In genomic region chr2:175167792-175168563, GRCh38 we compare ENCODE assay signal across 8 cellular contexts. TPM values are rescaled to one million over a fixed set of nuclear protein-coding genes. Genes with fewer than 3 reads are reported as not detected.
DNase-seq lines count a peak whose midpoint lies in the region; ATAC-seq, FAIRE-seq and TF ChIP-seq lines count a peak whose summit lies in the region.

TSS of gene ATF2 (minus strand) at chr2:175168203. CDS start at chr2:175136443, 31,760 bp downstream.

- H3K4me3 ChIP-seq in OCI-LY7 (ENCODE audit: low read depth, low read length, poor library complexity, severe bottlenecking): peak within 1 kb of the TSS; percentile 99

- peak within 1 kb of the TSS; percentile 91 for H2AFZ ChIP-seq in OCI-LY7 (ENCODE audit: low read length)

- H3K9me2 ChIP-seq in OCI-LY7 (ENCODE audit: insufficient read depth, low read length): no peaks in the 10 kb centered on the region

- no TSS peak for BruUV-seq in OCI-LY7 (replicated peaks; lab: Mats Ljungman, UMichigan)

- CTCF ChIA-PET in OCI-LY7 (lab: Charles Lee; ENCODE audit: unreplicated experiment): interaction anchor here (1.6 kb wide), 1 partner anchor 11 kb away, joined by 5 read pairs; no protein-coding TSS in a partner anchor

- DNase-seq in D721Med (ENCODE audit: insufficient read length, low spot score) (peak; percentile 38), HuH-7.5 (ENCODE audit: low spot score) (peak; percentile 75), OCI-LY7 (ENCODE audit: low spot score) (peak; percentile 99), activated T-cell treated with anti-CD3 and anti-CD28 coated beads for 1 hour (ENCODE audit: low read depth) (peak; percentile 93), endothelial cell (ENCODE audit: low spot score) (peak; percentile 96), mesothelial cell of epicardium (ENCODE audit: low spot score in 2 of 2, unreplicated experiment in 2 of 2) (peak; percentile 95 to 98)
- peak; percentile 96 to 98 for DNase-seq in stimulated activated CD8-positive, alpha-beta memory T cell treated with anti-CD3 and anti-CD28 coated beads, Interleukin-15, amount 100 ng/mL, for 48 hours (ENCODE audit: low read depth in 2 of 2)

- H3K4me2 ChIP-seq in OCI-LY7 (ENCODE audit: low read length): peak within 1 kb of the TSS; percentile 81

- POLR2A ChIA-PET in OCI-LY7 (lab: Charles Lee): interaction anchor here (0.6 to 2.3 kb wide), 6 partner anchors 10 to 153 kb away, joined by 4 to 38 read pairs (median 11); no protein-coding TSS in a partner anchor

- no peak for TF ChIP-seq CTCF in D721Med (IDR thresholded peaks at IDR 0.05; ENCODE audit: insufficient read depth, missing control alignments)
- no peak for TF ChIP-seq CTCF in OCI-LY7 (conservative IDR thresholded peaks at IDR 0.05; ENCODE audit: low read length)
- TF ChIP-seq CTCF in endothelial cell (IDR thresholded peaks at IDR 0.05; ENCODE audit: unreplicated experiment): no peak
- TF ChIP-seq CTCF in mesothelial cell of epicardium (IDR thresholded peaks at IDR 0.05; ENCODE audit: unreplicated experiment): no peak

- H3K36me3 Mint-ChIP-seq in endothelial cell (ENCODE audit: low read depth, unreplicated experiment) (no peaks in the 10 kb centered on the region), mesothelial cell of epicardium (no peaks in the 10 kb centered on the region)

- H3K4me3 Mint-ChIP-seq in endothelial cell (ENCODE audit: unreplicated experiment): peak within 1 kb of the TSS; percentile 100
- H3K4me3 Mint-ChIP-seq in mesothelial cell of epicardium: peak within 1 kb of the TSS; percentile 100

- ATAC-seq in GM21526 (IDR thresholded peaks at IDR 0.05; ENCODE audit: low FRiP score, unreplicated experiment): peak; percentile 96

- intact Hi-C loops in OCI-LY7 (cut with micrococcal nuclease; ENCODE audit: unreplicated experiment): loop anchor here (1.0 to 5.0 kb wide), 2 partner anchors 13 to 56 kb away; partner anchors contain the start of gene ATP5MC3

- H3K4me1 Mint-ChIP-seq in endothelial cell (ENCODE audit: unreplicated experiment) (peaks cover 2% of the 10 kb centered on the region), mesothelial cell of epicardium (peaks cover 29% of the 10 kb centered on the region)

- peaks cover 28% of the 10 kb centered on the region for H3K36me3 ChIP-seq in OCI-LY7 (ENCODE audit: insufficient read depth, low read length)

- H3K27ac ChIP-seq in OCI-LY7 (ENCODE audit: low read depth, low read length, poor library complexity, severe bottlenecking): peak within 1 kb of the TSS; percentile 68

- H3K9me3 Mint-ChIP-seq in endothelial cell (ENCODE audit: unreplicated experiment) (no peaks in the 10 kb centered on the region), mesothelial cell of epicardium (no peaks in the 10 kb centered on the region)

- H3K27ac Mint-ChIP-seq in endothelial cell (ENCODE audit: unreplicated experiment) (peak within 1 kb of the TSS; percentile 100), mesothelial cell of epicardium (peak within 1 kb of the TSS; percentile 100)

- H3K4me1 ChIP-seq in OCI-LY7 (ENCODE audit: insufficient read depth, low read length, poor library complexity, severe bottlenecking): peaks cover 26% of the 10 kb centered on the region

- H3K79me2 ChIP-seq in OCI-LY7 (ENCODE audit: insufficient read depth, low read depth, low read length): peaks cover 57% of the 10 kb centered on the region

- H3K9me3 ChIP-seq in OCI-LY7 (ENCODE audit: low read length): no peaks in the 10 kb centered on the region

- H3K27me3 Mint-ChIP-seq in endothelial cell (ENCODE audit: unreplicated experiment): peaks cover 7% of the 10 kb centered on the region
- no peaks in the 10 kb centered on the region for H3K27me3 Mint-ChIP-seq in mesothelial cell of epicardium (ENCODE audit: low read depth)

- H4K20me1 ChIP-seq in OCI-LY7 (ENCODE audit: insufficient read depth, low read length): peaks cover 13% of the 10 kb centered on the region; the same call in 1 of the 2 replicates

- FAIRE-seq in D721Med (lab: Jason Lieb, UNC): no peak

RNA-seq across cellular contexts. Expression of gene ATF2, which starts in this region (rescaled TPM):
- total RNA-seq in OCI-LY7 (2014; rRNA removed; shearing (Covaris generic)): 22.3 and 22.7 TPM in 2 replicates
- total RNA-seq in OCI-LY7 (2022) (40.8 and 43.3 TPM in 2 replicates), endothelial cell (ENCODE audit: unreplicated experiment) (63.3 TPM), mesothelial cell of epicardium (60.6 to 70.3 TPM (median 62.7 TPM) in 3 replicates)

Comparison
In these comparisons a context has a peak if more than half of its experiments do, and no peak if none do; other contexts are left out.
1. Peak in every context shown above with its lines: DNase-seq, ATAC-seq, H3K4me3 ChIP-seq and H3K27ac ChIP-seq.
2. DNase-seq: peak in every context shown above with its lines; median percentile 99 in OCI-LY7; 97 in stimulated activated CD8-positive, alpha-beta memory T cell treated with anti-CD3 and anti-CD28 coated beads, Interleukin-15, amount 100 ng/mL, for 48 hours; 96 in mesothelial cell of epicardium; 96 in endothelial cell; 93 in activated T-cell treated with anti-CD3 and anti-CD28 coated beads for 1 hour; 75 in HuH-7.5; 38 in D721Med.